In the genomic region with DNA sequence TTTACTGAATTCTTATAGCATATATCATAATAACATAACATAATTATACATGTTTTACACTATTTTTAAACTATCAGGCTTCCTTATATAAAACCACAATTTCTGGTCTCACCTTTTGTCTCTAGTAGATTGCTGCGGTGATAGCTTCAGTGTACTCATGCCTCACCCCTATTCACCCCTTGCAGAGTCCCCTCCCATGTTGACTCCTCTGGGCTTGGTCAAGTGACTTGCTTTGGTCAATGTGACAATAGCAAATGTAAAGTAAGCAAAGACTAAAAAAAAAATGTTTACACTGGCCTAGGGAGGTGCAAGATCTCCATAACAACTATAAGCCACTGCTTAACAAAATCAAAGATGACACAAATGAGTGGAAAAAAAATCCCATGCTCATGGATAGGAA, we compare ENCODE assay signal across 21 cellular contexts.
"Had no signal": no experiment of that assay in that cellular context is flagged by ENCODE, and none has a peak within 500 bp of the region (broad histone marks: within the 10 kb centered on the region; RNA-seq: fewer than 3 reads in every experiment).

No MANE protein-coding gene starts in this region.

- H3K4me1 ChIP-seq: esophagus muscularis mucosa, foreskin keratinocyte, gastroesophageal sphincter, heart left ventricle, left lung, lower lobe of right lung had no signal

- DNase-seq: dermis blood vessel endothelial cell; dorsolateral prefrontal cortex; effector CD4-positive, alpha-beta T cell; effector memory CD4-positive, alpha-beta T cell; foreskin keratinocyte; heart left ventricle; hypothalamus; immature natural killer cell; islet precursor cell; kidney; kidney glomerular epithelial cell; left lung; left ventricle myocardium superior; lower lobe of right lung; mesenchymal stem cell; naive thymus-derived CD4-positive, alpha-beta T cell had no signal

- H3K4me1 Mint-ChIP-seq: immature natural killer cell; mesothelial cell of epicardium; naive thymus-derived CD4-positive, alpha-beta T cell had no signal

- H3K27ac Mint-ChIP-seq: immature natural killer cell; mesothelial cell of epicardium; naive thymus-derived CD4-positive, alpha-beta T cell had no signal

- ATAC-seq: foreskin keratinocyte; gastroesophageal sphincter; heart left ventricle; left lung; left ventricle myocardium superior; lower lobe of right lung; naive thymus-derived CD4-positive, alpha-beta T cell had no signal

- H3K27me3 Mint-ChIP-seq: naive thymus-derived CD4-positive, alpha-beta T cell had no signal

- H3K9me3 ChIP-seq: esophagus muscularis mucosa, gastroesophageal sphincter, lower lobe of right lung had no signal

- H3K4me3 ChIP-seq: coronary artery, dorsolateral prefrontal cortex, esophagus muscularis mucosa, gastroesophageal sphincter, heart left ventricle, hepatocyte, left lung, lower lobe of right lung had no signal

- H3K36me3 ChIP-seq: esophagus muscularis mucosa, gastroesophageal sphincter, heart left ventricle, left lung, lower lobe of right lung had no signal

- H3K4me3 Mint-ChIP-seq: immature natural killer cell; mesothelial cell of epicardium; naive thymus-derived CD4-positive, alpha-beta T cell had no signal
